In the genomic region with DNA sequence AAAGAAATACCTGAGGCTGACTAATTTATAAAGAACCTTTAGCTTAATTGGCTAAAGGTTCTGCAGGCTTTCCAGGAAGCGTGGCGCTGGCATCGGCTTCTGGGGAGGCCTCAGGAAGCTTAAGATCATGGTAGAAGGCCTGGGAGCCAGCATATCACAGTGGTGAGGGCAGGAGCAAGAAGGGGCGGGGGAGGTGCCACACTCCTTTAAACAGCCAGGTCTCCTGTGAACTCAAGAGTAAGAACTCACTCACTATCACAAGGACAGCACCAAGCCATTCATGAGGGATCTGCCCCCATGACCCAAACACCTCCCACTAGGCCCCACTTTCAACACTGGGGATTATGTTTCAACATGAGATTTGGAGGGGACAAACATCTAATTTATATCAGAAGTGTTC, we compare ENCODE assay signal across 2 cellular contexts.
TF ChIP-seq lines count a peak whose summit lies in the region.

No MANE protein-coding gene starts in this region.

TF ChIP-seq in GM23338, 12 proteins besides CTCF, POLR2A, EP300 and RAD21 (continued from another document):
- TF ChIP-seq, protein P1, sequence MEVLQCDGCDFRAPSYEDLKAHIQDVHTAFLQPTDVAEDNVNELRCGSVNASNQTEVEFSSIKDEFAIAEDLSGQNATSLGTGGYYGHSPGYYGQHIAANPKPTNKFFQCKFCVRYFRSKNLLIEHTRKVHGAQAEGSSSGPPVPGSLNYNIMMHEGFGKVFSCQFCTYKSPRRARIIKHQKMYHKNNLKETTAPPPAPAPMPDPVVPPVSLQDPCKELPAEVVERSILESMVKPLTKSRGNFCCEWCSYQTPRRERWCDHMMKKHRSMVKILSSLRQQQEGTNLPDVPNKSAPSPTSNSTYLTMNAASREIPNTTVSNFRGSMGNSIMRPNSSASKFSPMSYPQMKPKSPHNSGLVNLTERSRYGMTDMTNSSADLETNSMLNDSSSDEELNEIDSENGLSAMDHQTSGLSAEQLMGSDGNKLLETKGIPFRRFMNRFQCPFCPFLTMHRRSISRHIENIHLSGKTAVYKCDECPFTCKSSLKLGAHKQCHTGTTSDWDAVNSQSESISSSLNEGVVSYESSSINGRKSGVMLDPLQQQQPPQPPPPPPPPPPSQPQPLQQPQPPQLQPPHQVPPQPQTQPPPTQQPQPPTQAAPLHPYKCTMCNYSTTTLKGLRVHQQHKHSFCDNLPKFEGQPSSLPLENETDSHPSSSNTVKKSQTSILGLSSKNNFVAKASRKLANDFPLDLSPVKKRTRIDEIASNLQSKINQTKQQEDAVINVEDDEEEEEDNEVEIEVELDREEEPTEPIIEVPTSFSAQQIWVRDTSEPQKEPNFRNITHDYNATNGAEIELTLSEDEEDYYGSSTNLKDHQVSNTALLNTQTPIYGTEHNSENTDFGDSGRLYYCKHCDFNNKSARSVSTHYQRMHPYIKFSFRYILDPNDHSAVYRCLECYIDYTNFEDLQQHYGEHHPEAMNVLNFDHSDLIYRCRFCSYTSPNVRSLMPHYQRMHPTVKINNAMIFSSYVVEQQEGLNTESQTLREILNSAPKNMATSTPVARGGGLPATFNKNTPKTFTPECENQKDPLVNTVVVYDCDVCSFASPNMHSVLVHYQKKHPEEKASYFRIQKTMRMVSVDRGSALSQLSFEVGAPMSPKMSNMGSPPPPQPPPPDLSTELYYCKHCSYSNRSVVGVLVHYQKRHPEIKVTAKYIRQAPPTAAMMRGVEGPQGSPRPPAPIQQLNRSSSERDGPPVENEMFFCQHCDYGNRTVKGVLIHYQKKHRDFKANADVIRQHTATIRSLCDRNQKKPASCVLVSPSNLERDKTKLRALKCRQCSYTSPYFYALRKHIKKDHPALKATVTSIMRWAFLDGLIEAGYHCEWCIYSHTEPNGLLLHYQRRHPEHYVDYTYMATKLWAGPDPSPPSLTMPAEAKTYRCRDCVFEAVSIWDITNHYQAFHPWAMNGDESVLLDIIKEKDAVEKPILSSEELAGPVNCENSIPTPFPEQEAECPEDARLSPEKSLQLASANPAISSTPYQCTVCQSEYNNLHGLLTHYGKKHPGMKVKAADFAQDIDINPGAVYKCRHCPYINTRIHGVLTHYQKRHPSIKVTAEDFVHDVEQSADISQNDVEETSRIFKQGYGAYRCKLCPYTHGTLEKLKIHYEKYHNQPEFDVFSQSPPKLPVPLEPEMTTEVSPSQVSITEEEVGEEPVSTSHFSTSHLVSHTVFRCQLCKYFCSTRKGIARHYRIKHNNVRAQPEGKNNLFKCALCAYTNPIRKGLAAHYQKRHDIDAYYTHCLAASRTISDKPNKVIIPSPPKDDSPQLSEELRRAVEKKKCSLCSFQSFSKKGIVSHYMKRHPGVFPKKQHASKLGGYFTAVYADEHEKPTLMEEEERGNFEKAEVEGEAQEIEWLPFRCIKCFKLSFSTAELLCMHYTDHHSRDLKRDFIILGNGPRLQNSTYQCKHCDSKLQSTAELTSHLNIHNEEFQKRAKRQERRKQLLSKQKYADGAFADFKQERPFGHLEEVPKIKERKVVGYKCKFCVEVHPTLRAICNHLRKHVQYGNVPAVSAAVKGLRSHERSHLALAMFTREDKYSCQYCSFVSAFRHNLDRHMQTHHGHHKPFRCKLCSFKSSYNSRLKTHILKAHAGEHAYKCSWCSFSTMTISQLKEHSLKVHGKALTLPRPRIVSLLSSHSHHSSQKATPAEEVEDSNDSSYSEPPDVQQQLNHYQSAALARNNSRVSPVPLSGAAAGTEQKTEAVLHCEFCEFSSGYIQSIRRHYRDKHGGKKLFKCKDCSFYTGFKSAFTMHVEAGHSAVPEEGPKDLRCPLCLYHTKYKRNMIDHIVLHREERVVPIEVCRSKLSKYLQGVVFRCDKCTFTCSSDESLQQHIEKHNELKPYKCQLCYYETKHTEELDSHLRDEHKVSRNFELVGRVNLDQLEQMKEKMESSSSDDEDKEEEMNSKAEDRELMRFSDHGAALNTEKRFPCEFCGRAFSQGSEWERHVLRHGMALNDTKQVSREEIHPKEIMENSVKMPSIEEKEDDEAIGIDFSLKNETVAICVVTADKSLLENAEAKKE (CRISPR knock-in tag; IDR thresholded peaks at IDR 0.05), result no peak
- TF ChIP-seq ZNF331 (CRISPR knock-in tag; IDR thresholded peaks at IDR 0.05; ENCODE audit: low read depth), result no peak
- TF ChIP-seq CREB1 (CRISPR knock-in tag; IDR thresholded peaks at IDR 0.05; ENCODE audit: low read depth), result no peak
- TF ChIP-seq ETS1 (IDR thresholded peaks at IDR 0.05), result no peak
- TF ChIP-seq EZH2 (IDR thresholded peaks at IDR 0.05; ENCODE audit: low read depth, unreplicated experiment), result no peak
- TF ChIP-seq ZNF114 (CRISPR knock-in tag; IDR thresholded peaks at IDR 0.05), result no peak

TF ChIP-seq in WTC11, 78 proteins besides CTCF, POLR2A, EP300 and RAD21 (continued from another document):
- TF ChIP-seq, protein P2, sequence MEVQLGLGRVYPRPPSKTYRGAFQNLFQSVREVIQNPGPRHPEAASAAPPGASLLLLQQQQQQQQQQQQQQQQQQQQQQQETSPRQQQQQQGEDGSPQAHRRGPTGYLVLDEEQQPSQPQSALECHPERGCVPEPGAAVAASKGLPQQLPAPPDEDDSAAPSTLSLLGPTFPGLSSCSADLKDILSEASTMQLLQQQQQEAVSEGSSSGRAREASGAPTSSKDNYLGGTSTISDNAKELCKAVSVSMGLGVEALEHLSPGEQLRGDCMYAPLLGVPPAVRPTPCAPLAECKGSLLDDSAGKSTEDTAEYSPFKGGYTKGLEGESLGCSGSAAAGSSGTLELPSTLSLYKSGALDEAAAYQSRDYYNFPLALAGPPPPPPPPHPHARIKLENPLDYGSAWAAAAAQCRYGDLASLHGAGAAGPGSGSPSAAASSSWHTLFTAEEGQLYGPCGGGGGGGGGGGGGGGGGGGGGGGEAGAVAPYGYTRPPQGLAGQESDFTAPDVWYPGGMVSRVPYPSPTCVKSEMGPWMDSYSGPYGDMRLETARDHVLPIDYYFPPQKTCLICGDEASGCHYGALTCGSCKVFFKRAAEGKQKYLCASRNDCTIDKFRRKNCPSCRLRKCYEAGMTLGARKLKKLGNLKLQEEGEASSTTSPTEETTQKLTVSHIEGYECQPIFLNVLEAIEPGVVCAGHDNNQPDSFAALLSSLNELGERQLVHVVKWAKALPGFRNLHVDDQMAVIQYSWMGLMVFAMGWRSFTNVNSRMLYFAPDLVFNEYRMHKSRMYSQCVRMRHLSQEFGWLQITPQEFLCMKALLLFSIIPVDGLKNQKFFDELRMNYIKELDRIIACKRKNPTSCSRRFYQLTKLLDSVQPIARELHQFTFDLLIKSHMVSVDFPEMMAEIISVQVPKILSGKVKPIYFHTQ (CRISPR knock-in tag; IDR thresholded peaks at IDR 0.05), result no peak
- no peak for TF ChIP-seq TEAD4 (CRISPR knock-in tag; IDR thresholded peaks at IDR 0.05)
- TF ChIP-seq SMAD3 (CRISPR knock-in tag; IDR thresholded peaks at IDR 0.05; ENCODE audit: borderline replicate concordance), result no peak
- TF ChIP-seq FOXJ3 (CRISPR knock-in tag; IDR thresholded peaks at IDR 0.05; ENCODE audit: borderline replicate concordance), result no peak
- TF ChIP-seq GRHL2 (CRISPR knock-in tag; IDR thresholded peaks at IDR 0.05; ENCODE audit: insufficient replicate concordance, severe bottlenecking), result no peak
- no peak for TF ChIP-seq SMAD4 (CRISPR knock-in tag; IDR thresholded peaks at IDR 0.05)
- TF ChIP-seq ETV6 (CRISPR knock-in tag; IDR thresholded peaks at IDR 0.05), result no peak
- TF ChIP-seq ZNF317 (CRISPR knock-in tag; IDR thresholded peaks at IDR 0.05; ENCODE audit: borderline replicate concordance, low read depth), result no peak
- no peak for TF ChIP-seq ZNF416 (CRISPR knock-in tag; IDR thresholded peaks at IDR 0.05)
- no peak for TF ChIP-seq CDX4 (CRISPR knock-in tag; IDR thresholded peaks at IDR 0.05; ENCODE audit: borderline replicate concordance)
- TF ChIP-seq RELA (CRISPR knock-in tag; IDR thresholded peaks at IDR 0.05; ENCODE audit: borderline replicate concordance), result no peak
TF ChIP-seq in WTC11: peak in this region for 0.
